8 cellular contexts compared by ENCODE assay signal in the genomic region with DNA sequence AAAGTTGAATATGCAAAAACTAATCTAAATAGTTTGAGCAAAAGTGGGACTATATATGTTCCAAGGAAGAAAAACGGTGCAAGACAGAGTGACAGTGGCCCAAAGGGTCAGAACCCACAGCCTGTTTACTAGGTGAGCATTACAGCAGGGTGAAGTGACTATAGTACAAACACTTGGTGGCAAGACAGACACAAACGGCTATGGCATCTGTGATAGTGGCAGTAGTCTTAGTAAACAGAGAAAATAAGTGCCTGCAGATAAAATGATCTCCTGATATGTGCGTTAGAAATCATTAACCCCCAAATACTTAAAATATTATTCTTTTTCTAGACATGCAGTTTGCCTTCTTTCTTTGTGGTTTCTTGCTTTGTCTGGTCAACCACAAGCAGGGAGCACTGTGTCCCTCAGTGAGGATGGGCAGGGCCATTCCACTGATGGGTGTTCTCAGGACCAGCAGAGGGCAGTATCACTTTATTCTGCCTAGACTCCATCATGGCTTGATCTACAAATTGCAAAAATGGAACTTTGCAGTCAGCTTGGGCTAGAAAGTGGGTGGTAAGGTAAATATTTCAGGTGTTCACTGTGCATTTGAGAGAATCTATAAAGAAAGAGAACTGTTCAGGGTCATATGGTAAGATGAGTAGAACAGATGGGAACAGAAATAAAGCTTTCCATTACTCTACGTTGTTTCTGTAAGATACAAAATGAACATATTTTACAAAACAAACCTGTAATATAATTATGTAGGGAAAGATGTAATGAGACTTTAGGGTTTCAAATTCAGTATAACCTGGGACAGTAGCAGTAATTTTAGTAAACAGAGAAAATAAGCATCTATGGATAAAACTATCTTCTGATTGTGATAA.
DNase-seq lines count a peak whose midpoint lies in the region; ATAC-seq and TF ChIP-seq lines count a peak whose summit lies in the region.

No MANE protein-coding gene starts in this region.

- peak; percentile 55 for TF ChIP-seq CTCF in CD4-positive, alpha-beta T cell (IDR thresholded peaks at IDR 0.05)
- peak; percentile 78 for TF ChIP-seq CTCF in upper lobe of right lung (IDR thresholded peaks at IDR 0.05)

- peaks cover 19% of the 10 kb centered on the region for H3K4me1 ChIP-seq in upper lobe of right lung

- no peak overlapping the region for H3K4me3 ChIP-seq in upper lobe of right lung

- H3K36me3 ChIP-seq in upper lobe of right lung: no peaks in the 10 kb centered on the region

- CTCF ChIA-PET in CD4-positive, alpha-beta T cell (lab: Charles Lee): interaction anchor here (0.5 to 1.1 kb wide), 3 partner anchors 9 to 445 kb away, joined by 3 read pairs; no protein-coding TSS in a partner anchor
- CTCF ChIA-PET in activated CD4-positive, alpha-beta memory T cell treated with anti-CD3 and anti-CD28 coated beads for 36 hours (lab: Charles Lee): interaction anchor here (0.6 to 4.2 kb wide), 16 partner anchors 12 to 462 kb away, joined by 3 to 27 read pairs (median 5); partner anchors contain the start of gene ADM

- H3K9me3 Mint-ChIP-seq in CD4-positive, alpha-beta T cell: no peaks in the 10 kb centered on the region
- no peaks in the 10 kb centered on the region for H3K9me3 Mint-ChIP-seq in activated CD4-positive, alpha-beta memory T cell treated with anti-CD3 and anti-CD28 coated beads for 36 hours
- H3K9me3 Mint-ChIP-seq in natural killer cell treated with Interleukin-12 subunit alpha and Interleukin-12 subunit beta and Interleukin-15 and Interleukin-18, amount 100 ng/mL, for 72 hours: no peaks in the 10 kb centered on the region

- ATAC-seq in CD4-positive, alpha-beta T cell (ENCODE audit: poor library complexity): peak; percentile 61
- ATAC-seq in GM19043 (IDR thresholded peaks at IDR 0.05; ENCODE audit: low read depth, unreplicated experiment) (peak; percentile 95), HG03196 (IDR thresholded peaks at IDR 0.05; ENCODE audit: unreplicated experiment) (peak; percentile 87), esophagus mucosa (peak; percentile 80), upper lobe of right lung (peak; percentile 95)
- ATAC-seq in natural killer cell treated with Interleukin-12 subunit alpha and Interleukin-12 subunit beta and Interleukin-15 and Interleukin-18, amount 100 ng/mL, for 72 hours: peak; percentile 84 to 85

- no peaks in the 10 kb centered on the region for H3K27me3 Mint-ChIP-seq in CD4-positive, alpha-beta T cell
- no peaks in the 10 kb centered on the region for H3K27me3 Mint-ChIP-seq in activated CD4-positive, alpha-beta memory T cell treated with anti-CD3 and anti-CD28 coated beads for 36 hours
- H3K27me3 Mint-ChIP-seq in natural killer cell treated with Interleukin-12 subunit alpha and Interleukin-12 subunit beta and Interleukin-15 and Interleukin-18, amount 100 ng/mL, for 72 hours: no peaks in the 10 kb centered on the region

- H3K4me3 Mint-ChIP-seq in CD4-positive, alpha-beta T cell: no peak overlapping the region
- H3K4me3 Mint-ChIP-seq in activated CD4-positive, alpha-beta memory T cell treated with anti-CD3 and anti-CD28 coated beads for 36 hours: no peak overlapping the region
- H3K4me3 Mint-ChIP-seq in natural killer cell treated with Interleukin-12 subunit alpha and Interleukin-12 subunit beta and Interleukin-15 and Interleukin-18, amount 100 ng/mL, for 72 hours: no peak overlapping the region

- no peaks in the 10 kb centered on the region for H3K9me3 ChIP-seq in CD4-positive, alpha-beta T cell (ENCODE audit: control insufficient read depth, low read length)
- no peaks in the 10 kb centered on the region for H3K9me3 ChIP-seq in upper lobe of right lung

- no peak overlapping the region for H3K27ac Mint-ChIP-seq in CD4-positive, alpha-beta T cell
- H3K27ac Mint-ChIP-seq in activated CD4-positive, alpha-beta memory T cell treated with anti-CD3 and anti-CD28 coated beads for 36 hours: no peak overlapping the region
- H3K27ac Mint-ChIP-seq in natural killer cell treated with Interleukin-12 subunit alpha and Interleukin-12 subunit beta and Interleukin-15 and Interleukin-18, amount 100 ng/mL, for 72 hours: no peak overlapping the region

- H3K27me3 ChIP-seq in CD4-positive, alpha-beta T cell (ENCODE audit: control insufficient read depth, insufficient read depth, low read length): no peaks in the 10 kb centered on the region
- H3K27me3 ChIP-seq in upper lobe of right lung: no peaks in the 10 kb centered on the region

- H3K27ac ChIP-seq in CD4-positive, alpha-beta T cell (ENCODE audit: low read depth, low read length): no peak overlapping the region
- H3K27ac ChIP-seq in upper lobe of right lung: no peak overlapping the region

- intact Hi-C loops in CD4-positive, alpha-beta T cell (cut with DNase I, micrococcal nuclease): loop anchor here (1.0 to 5.0 kb wide), 4 partner anchors 445 to 461 kb away; partner anchors contain the start of gene ADM (in 1 of the 2)
- intact Hi-C loops in activated CD4-positive, alpha-beta memory T cell treated with anti-CD3 and anti-CD28 coated beads for 36 hours (cut with micrococcal nuclease): loop anchor here (1.0 to 5.0 kb wide), 4 partner anchors 111 to 461 kb away; no protein-coding TSS in a partner anchor
- intact Hi-C loops in upper lobe of right lung (cut with DNase I): no loop called here

- peak in 7 of 10 experiments; percentile 3 to 18 (median 10) for DNase-seq in CD4-positive, alpha-beta T cell
- DNase-seq in NCI-H748 (lab: John Stamatoyannopoulos, UW; ENCODE audit: unreplicated experiment) (peak; percentile 71), upper lobe of right lung (no peak)
- DNase-seq in activated CD4-positive, alpha-beta memory T cell treated with anti-CD3 and anti-CD28 coated beads for 36 hours: peak; percentile 65
- DNase-seq in natural killer cell treated with Interleukin-12 subunit alpha and Interleukin-12 subunit beta and Interleukin-15 and Interleukin-18, amount 100 ng/mL, for 72 hours (ENCODE audit: low spot score): peak; percentile 65

- H3K4me1 Mint-ChIP-seq in CD4-positive, alpha-beta T cell (ENCODE audit: low read depth): peaks cover 10% of the 10 kb centered on the region
- peaks cover 27% of the 10 kb centered on the region for H3K4me1 Mint-ChIP-seq in activated CD4-positive, alpha-beta memory T cell treated with anti-CD3 and anti-CD28 coated beads for 36 hours (ENCODE audit: low read depth)
- peaks cover 4 to 7% of the 10 kb centered on the region in 2 donors for H3K4me1 Mint-ChIP-seq in natural killer cell treated with Interleukin-12 subunit alpha and Interleukin-12 subunit beta and Interleukin-15 and Interleukin-18, amount 100 ng/mL, for 72 hours (ENCODE audit: low read depth in 2 of 2)

- POLR2A ChIA-PET in CD4-positive, alpha-beta T cell (lab: Charles Lee): interaction anchor here (0.6 kb wide), 1 partner anchor 1410 kb away, joined by 3 read pairs; no protein-coding TSS in a partner anchor
- POLR2A ChIA-PET in activated CD4-positive, alpha-beta memory T cell treated with anti-CD3 and anti-CD28 coated beads for 36 hours (lab: Charles Lee): no interaction called here

- H3K36me3 Mint-ChIP-seq in CD4-positive, alpha-beta T cell (ENCODE audit: low read depth): peaks cover 7% of the 10 kb centered on the region
- H3K36me3 Mint-ChIP-seq in activated CD4-positive, alpha-beta memory T cell treated with anti-CD3 and anti-CD28 coated beads for 36 hours: no peaks in the 10 kb centered on the region
- H3K36me3 Mint-ChIP-seq in natural killer cell treated with Interleukin-12 subunit alpha and Interleukin-12 subunit beta and Interleukin-15 and Interleukin-18, amount 100 ng/mL, for 72 hours: no peaks in the 10 kb centered on the region
